In the genomic region with DNA sequence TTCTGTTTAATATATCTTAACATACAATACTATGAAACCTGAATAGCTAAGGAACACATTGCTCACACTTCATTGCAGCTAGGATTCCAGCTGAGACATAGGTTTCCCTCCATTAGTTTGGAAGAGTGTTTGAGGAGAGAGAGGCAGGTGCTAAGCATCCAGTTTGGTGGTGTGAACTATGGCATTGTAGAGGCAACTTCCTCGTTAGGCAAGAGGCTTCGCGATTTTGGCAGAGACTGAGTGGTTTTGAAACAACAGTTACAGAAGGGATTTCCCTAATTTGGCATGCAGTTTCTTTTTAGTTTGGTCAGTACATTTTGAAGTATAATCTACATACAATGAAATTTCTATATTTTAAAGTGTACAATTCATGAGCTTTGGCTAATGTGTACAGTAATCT, we compare ENCODE assay signal across 11 cellular contexts.
DNase-seq lines count a peak whose midpoint lies in the region; ATAC-seq and TF ChIP-seq lines count a peak whose summit lies in the region.
"Had no signal": no experiment of that assay in that cellular context is flagged by ENCODE, and none has a peak within 500 bp of the region (broad histone marks: within the 10 kb centered on the region; RNA-seq: fewer than 3 reads in every experiment).

No MANE protein-coding gene starts in this region.

- WGBS in right lobe of liver (ENCODE audit: insufficient coverage, low coverage, low lambda C conversion rate, missing lambda C conversion rate): 14% methylated on average over 3 of the region's 3 CpGs

- H3K4me3 ChIP-seq in right lobe of liver: no peak overlapping the region

- H3K36me3 ChIP-seq in right lobe of liver: no peaks in the 10 kb centered on the region

- H3K4me1 Mint-ChIP-seq in activated T-cell treated with anti-CD3 and anti-CD28 coated beads, Interleukin-2, amount 50 U/mL, for 24 hours (ENCODE audit: low read depth): peaks cover 6% of the 10 kb centered on the region

- peak; percentile 90 for ATAC-seq in GM21717 (IDR thresholded peaks at IDR 0.05; ENCODE audit: unreplicated experiment)
- peak; percentile 89 for ATAC-seq in HG03378 (IDR thresholded peaks at IDR 0.05; ENCODE audit: unreplicated experiment)
- ATAC-seq in right lobe of liver: peak in 3 of 4 donors; percentile 29 to 87 (median 44)

- TF ChIP-seq POLR2A in right lobe of liver (IDR thresholded peaks at IDR 0.05): no peak

- H3K4me1 ChIP-seq in right lobe of liver: no peaks in the 10 kb centered on the region

- DNase-seq in activated T-cell treated with anti-CD3 and anti-CD28 coated beads for 48 hours (ENCODE audit: low read depth) (peak; percentile 1), right lobe of liver (peak in 1 of 3 donors; percentile 70), UCSD-AML1 (lab: John Stamatoyannopoulos, UW; ENCODE audit: unreplicated experiment) (no peak), dermis blood vessel endothelial cell (no peak), middle frontal gyrus (ENCODE audit: extremely low spot score, low spot score) (no peak)
- DNase-seq in activated T-cell treated with anti-CD3 and anti-CD28 coated beads, Interleukin-2, amount 50 U/mL, for 24 hours: no peak
- DNase-seq: activated T-cell treated with anti-CD3 and anti-CD28 coated beads, Interleukin-2, amount 50 U/mL, for 4 hours; head of caudate nucleus; stimulated activated CD4-positive, alpha-beta T cell treated with anti-CD3 and anti-CD28 coated beads, Interleukin-12 subunit alpha, Interleukin-12 subunit beta, amount 100 ng/mL, for 4 hours had no signal

- H3K9me3 ChIP-seq in right lobe of liver: no peaks in the 10 kb centered on the region

- no peak for TF ChIP-seq CTCF in right lobe of liver (IDR thresholded peaks at IDR 0.05)

- peaks cover 7% of the 10 kb centered on the region for H3K27me3 Mint-ChIP-seq in activated T-cell treated with anti-CD3 and anti-CD28 coated beads, Interleukin-2, amount 50 U/mL, for 24 hours

- H3K36me3 Mint-ChIP-seq in activated T-cell treated with anti-CD3 and anti-CD28 coated beads, Interleukin-2, amount 50 U/mL, for 24 hours (ENCODE audit: low read depth): no peaks in the 10 kb centered on the region

- H3K27ac ChIP-seq in right lobe of liver: no peak overlapping the region

- no peak overlapping the region for H3K4me3 Mint-ChIP-seq in activated T-cell treated with anti-CD3 and anti-CD28 coated beads, Interleukin-2, amount 50 U/mL, for 24 hours
- H3K4me3 Mint-ChIP-seq: activated T-cell treated with anti-CD3 and anti-CD28 coated beads, Interleukin-2, amount 50 U/mL, for 4 hours had no signal

- no peaks in the 10 kb centered on the region for H3K27me3 ChIP-seq in right lobe of liver

- no peak overlapping the region for H3K27ac Mint-ChIP-seq in activated T-cell treated with anti-CD3 and anti-CD28 coated beads, Interleukin-2, amount 50 U/mL, for 24 hours

- intact Hi-C loops in right lobe of liver (cut with DNase I): no loop called here

- no peaks in the 10 kb centered on the region for H3K9me3 Mint-ChIP-seq in activated T-cell treated with anti-CD3 and anti-CD28 coated beads, Interleukin-2, amount 50 U/mL, for 24 hours
- H3K9me3 Mint-ChIP-seq: activated T-cell treated with anti-CD3 and anti-CD28 coated beads, Interleukin-2, amount 50 U/mL, for 4 hours had no signal
